In genomic region chr17:1122681-1123396, GRCh38 we compare ENCODE assay signal across 8 cellular contexts. TPM values are rescaled to one million over a fixed set of nuclear protein-coding genes. Genes with fewer than 3 reads are reported as not detected.
DNase-seq lines count a peak whose midpoint lies in the region; ATAC-seq and TF ChIP-seq lines count a peak whose summit lies in the region.

No MANE protein-coding gene starts in this region.

- H3K27ac Mint-ChIP-seq in Calu3 (ENCODE audit: unreplicated experiment) = peak overlapping the region; percentile 47

- ATAC-seq in HG03280 (IDR thresholded peaks at IDR 0.05; ENCODE audit: unreplicated experiment) (peak; percentile 82), HG03108 (IDR thresholded peaks at IDR 0.05; ENCODE audit: unreplicated experiment) (no peak)

- no peaks in the 10 kb centered on the region for H3K27me3 ChIP-seq in neutrophil

- peaks cover 0 to 5% of the 10 kb centered on the region in 2 experiments for H3K4me1 ChIP-seq in neutrophil (ENCODE audit: control insufficient read depth in 1 of 2, insufficient read depth in 1 of 2, low read depth in 1 of 2, low read length in 1 of 2)

- H3K36me3 ChIP-seq in neutrophil = no peaks in the 10 kb centered on the region

- CTCF ChIA-PET in Calu3 (lab: Charles Lee) = interaction anchor here (0.6 to 2.7 kb wide), 12 partner anchors 11 to 393 kb away, joined by 3 to 17 read pairs (median 4); no protein-coding TSS in a partner anchor

- no peaks in the 10 kb centered on the region for H3K9me3 ChIP-seq in neutrophil

- DNase-seq in Calu3 (peak; percentile 88), RPMI8226 (peak; percentile 69), fibroblast of the conjunctiva (ENCODE audit: low read depth) (peak; percentile 34), substantia nigra (lab: John Stamatoyannopoulos, UW) (peak in 39 of 49 donors; percentile 23 to 82 (median 57))
- DNase-seq in activated T-helper 9 cell treated with anti-CD3 and anti-CD28 coated beads, Interleukin-2, amount 50 U/mL, for 16 hours (ENCODE audit: low read depth) = peak; percentile 70

- H3K9me3 Mint-ChIP-seq in Calu3 (ENCODE audit: low read depth, unreplicated experiment) = no peaks in the 10 kb centered on the region

- intact Hi-C loops in Calu3 (cut with micrococcal nuclease; ENCODE audit: unreplicated experiment) = loop anchor here (10.0 kb wide), 2 partner anchors 62 to 212 kb away; no protein-coding TSS in a partner anchor

- H3K27ac ChIP-seq in neutrophil (no peak overlapping the region), substantia nigra (ENCODE audit: low read depth, low read length, poor library complexity, severe bottlenecking) (no peak overlapping the region)

- no peaks in the 10 kb centered on the region for H3K27me3 Mint-ChIP-seq in Calu3 (ENCODE audit: unreplicated experiment)

- no peak overlapping the region for H3K4me3 ChIP-seq in neutrophil (ENCODE audit: low read depth in 1 of 2, low read length in 1 of 2)

- TF ChIP-seq CTCF in Calu3 (IDR thresholded peaks at IDR 0.05; ENCODE audit: unreplicated experiment) = peak; percentile 71
- TF ChIP-seq CTCF in neutrophil (IDR thresholded peaks at IDR 0.05) = peak; percentile 93

- H3K36me3 Mint-ChIP-seq in Calu3 (ENCODE audit: insufficient read depth, unreplicated experiment) = no peaks in the 10 kb centered on the region

- BruUV-seq in Calu3 (replicated peaks; lab: Mats Ljungman, UMichigan) = no TSS peak

- H3K4me3 Mint-ChIP-seq in Calu3 (ENCODE audit: low read depth, unreplicated experiment) = no peak overlapping the region

- H3K4me1 Mint-ChIP-seq in Calu3 (ENCODE audit: low read depth, unreplicated experiment) = no peaks in the 10 kb centered on the region

RNA-seq across cellular contexts. Expression of gene ABR, which starts 56.9 kb away (rescaled TPM):
- total RNA-seq in Calu3 (2022) = 76.3 and 92.7 TPM in 2 replicates

Comparison
In these comparisons a context has a peak if more than half of its experiments do, and no peak if none do; other contexts are left out.
1. DNase-seq: peak in every context shown above with its lines; median percentile 88 in Calu3; 70 in activated T-helper 9 cell treated with anti-CD3 and anti-CD28 coated beads, Interleukin-2, amount 50 U/mL, for 16 hours; 69 in RPMI8226; 57 in substantia nigra; 34 in fibroblast of the conjunctiva.